8 cellular contexts compared by ENCODE assay signal in genomic region chr19:58400916-58401824, GRCh38. TPM values are rescaled to one million over a fixed set of nuclear protein-coding genes. Genes with fewer than 3 reads are reported as not detected.
DNase-seq lines count a peak whose midpoint lies in the region; ATAC-seq, FAIRE-seq and TF ChIP-seq lines count a peak whose summit lies in the region.

No MANE protein-coding gene starts in this region.

- peak overlapping the region; percentile 80 for H3K4me3 ChIP-seq in WERI-Rb-1 (ENCODE audit: low read depth, low read length)
- H3K4me3 ChIP-seq in bronchial epithelial cell (ENCODE audit: low read depth, low read length): peak overlapping the region; percentile 68
- peak overlapping the region in 1 of 2 donors; percentile 56 for H3K4me3 ChIP-seq in small intestine (ENCODE audit: low read depth in 1 of 2, low read length in 2 of 2)

- DNase-seq in AG08395 (ENCODE audit: low spot score) (peak; percentile 100), NCI-H2196 treated with DMSO at 0.1 percent for 48 hours (lab: John Stamatoyannopoulos, UW; ENCODE audit: unreplicated experiment) (peak; percentile 98), WERI-Rb-1 (peak; percentile 99), bronchial epithelial cell (ENCODE audit: low read depth) (peak; percentile 98), iPS-NIHi7 (ENCODE audit: extremely low spot score) (peak; percentile 97), small intestine (peak; percentile 99)

- H3K9me3 ChIP-seq in WERI-Rb-1 (ENCODE audit: severe bottlenecking) (no peaks in the 10 kb centered on the region), small intestine (ENCODE audit: control insufficient read depth, low read depth) (no peaks in the 10 kb centered on the region)

- TF ChIP-seq CTCF in WERI-Rb-1 (IDR thresholded peaks at IDR 0.05; ENCODE audit: low read depth, low read length) (0 out of 2 replicates have a peak, but pooled peaks have one; percentile 6), bronchial epithelial cell (IDR thresholded peaks at IDR 0.05; ENCODE audit: insufficient read depth, low read length, severe bottlenecking) (peak; percentile 16)

- WGBS in small intestine, 3 donors: 2 to 4% (median 3%) methylated on average over 75 to 79 of the region's 79 CpGs

- H3K27me3 ChIP-seq in WERI-Rb-1 (ENCODE audit: insufficient read depth, low read depth, severe bottlenecking): no peaks in the 10 kb centered on the region
- H3K27me3 ChIP-seq in bronchial epithelial cell (ENCODE audit: control insufficient read depth, insufficient read depth, low read length): no peaks in the 10 kb centered on the region
- H3K27me3 ChIP-seq in small intestine (ENCODE audit: control insufficient read depth in 2 of 2, insufficient read depth in 2 of 2, low read length in 2 of 2): peaks cover 7 to 9% of the 10 kb centered on the region in 2 donors

- no peak for FAIRE-seq in bronchial epithelial cell (lab: Jason Lieb, UNC)
- FAIRE-seq in small intestine (lab: Jason Lieb, UNC): no peak

- H3K27ac ChIP-seq in WERI-Rb-1 (peak overlapping the region; percentile 83), small intestine (ENCODE audit: low read depth in 1 of 2, low read length in 1 of 2) (peak overlapping the region in 1 of 2 donors; percentile 61)

- no peaks in the 10 kb centered on the region for H3K36me3 ChIP-seq in WERI-Rb-1
- H3K36me3 ChIP-seq in bronchial epithelial cell (ENCODE audit: control insufficient read depth, insufficient read depth, low read length): no peaks in the 10 kb centered on the region
- H3K36me3 ChIP-seq in small intestine (ENCODE audit: control insufficient read depth in 2 of 2, insufficient read depth in 2 of 2, low read length in 2 of 2): no peaks in the 10 kb centered on the region

- H3K4me1 ChIP-seq in small intestine (ENCODE audit: control insufficient read depth in 2 of 2, insufficient read depth in 1 of 2, low read depth in 1 of 2, low read length in 1 of 2): peaks cover 0 to 4% of the 10 kb centered on the region in 2 donors

- ATAC-seq in GM18870 (IDR thresholded peaks at IDR 0.05; ENCODE audit: unreplicated experiment) (peak; percentile 93), HG03108 (IDR thresholded peaks at IDR 0.05; ENCODE audit: unreplicated experiment) (peak; percentile 98)

RNA-seq across cellular contexts. Expression of gene RNF225, which starts 5.7 kb away (rescaled TPM):
- 0.79 and 1.9 TPM in 2 replicates for total RNA-seq in bronchial epithelial cell
- polyA plus RNA-seq in small intestine: not detected

RNA-seq across cellular contexts. Expression of gene ZNF584, which starts 7.3 kb away (rescaled TPM):
- total RNA-seq in bronchial epithelial cell: 8.2 and 9.7 TPM in 2 replicates
- polyA plus RNA-seq in small intestine: 1 to 10 TPM; 1.8 to 7.6 (median 6.7) TPM

RNA-seq across cellular contexts. Expression of gene RPS5, which starts 14.1 kb away (rescaled TPM):
- 3,518 and 4,823 TPM in 2 replicates for total RNA-seq in bronchial epithelial cell
- 1,000 to 10,000 TPM in 2 of 3 donors, 100 to 1,000 TPM in 1; 863 to 1,751 (median 1,463) TPM for polyA plus RNA-seq in small intestine

RNA-seq across cellular contexts. Expression of gene ZNF837, which starts 20.3 kb away (rescaled TPM):
- total RNA-seq in bronchial epithelial cell: 2.4 and 2.6 TPM in 2 replicates
- 1 to 10 TPM; 2.9 to 4.3 (median 3.4) TPM for polyA plus RNA-seq in small intestine

RNA-seq across cellular contexts. Expression of gene ZNF497, which starts 38.6 kb away (rescaled TPM):
- total RNA-seq in bronchial epithelial cell: 0.53 and 2.2 TPM in 2 replicates
- polyA plus RNA-seq in small intestine: under 1 TPM in 2 of 3 donors, not detected in 1; 0.22 to 0.82 TPM
